Comparison of ENCODE assay signal across 1 cellular context in the genomic region with DNA sequence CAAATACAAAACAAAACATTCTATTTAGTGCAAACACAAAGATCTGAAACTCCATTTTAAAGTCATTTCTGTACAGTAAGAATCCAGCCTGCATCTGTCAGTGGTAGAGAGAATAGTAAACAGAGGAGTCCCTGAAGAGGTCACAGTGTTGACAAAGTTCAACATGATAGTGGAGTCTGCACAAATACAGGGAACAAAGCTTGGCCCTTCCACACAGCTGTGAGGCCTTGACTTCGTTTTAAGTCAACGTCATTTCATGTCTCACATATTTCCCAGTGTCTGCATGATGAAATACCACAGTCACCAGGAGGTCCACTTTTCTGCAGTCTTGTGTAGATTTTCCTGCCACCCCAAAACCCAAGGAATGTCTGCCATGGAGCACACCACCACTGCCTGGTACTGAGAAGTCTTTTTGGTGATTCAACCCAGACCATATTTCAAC.
TF ChIP-seq lines count a peak whose summit lies in the region.

No MANE protein-coding gene starts in this region.

TF ChIP-seq in HepG2, 621 proteins besides CTCF, POLR2A, EP300 and RAD21 (continued from another document and continues in another):
- TF ChIP-seq, protein P1, sequence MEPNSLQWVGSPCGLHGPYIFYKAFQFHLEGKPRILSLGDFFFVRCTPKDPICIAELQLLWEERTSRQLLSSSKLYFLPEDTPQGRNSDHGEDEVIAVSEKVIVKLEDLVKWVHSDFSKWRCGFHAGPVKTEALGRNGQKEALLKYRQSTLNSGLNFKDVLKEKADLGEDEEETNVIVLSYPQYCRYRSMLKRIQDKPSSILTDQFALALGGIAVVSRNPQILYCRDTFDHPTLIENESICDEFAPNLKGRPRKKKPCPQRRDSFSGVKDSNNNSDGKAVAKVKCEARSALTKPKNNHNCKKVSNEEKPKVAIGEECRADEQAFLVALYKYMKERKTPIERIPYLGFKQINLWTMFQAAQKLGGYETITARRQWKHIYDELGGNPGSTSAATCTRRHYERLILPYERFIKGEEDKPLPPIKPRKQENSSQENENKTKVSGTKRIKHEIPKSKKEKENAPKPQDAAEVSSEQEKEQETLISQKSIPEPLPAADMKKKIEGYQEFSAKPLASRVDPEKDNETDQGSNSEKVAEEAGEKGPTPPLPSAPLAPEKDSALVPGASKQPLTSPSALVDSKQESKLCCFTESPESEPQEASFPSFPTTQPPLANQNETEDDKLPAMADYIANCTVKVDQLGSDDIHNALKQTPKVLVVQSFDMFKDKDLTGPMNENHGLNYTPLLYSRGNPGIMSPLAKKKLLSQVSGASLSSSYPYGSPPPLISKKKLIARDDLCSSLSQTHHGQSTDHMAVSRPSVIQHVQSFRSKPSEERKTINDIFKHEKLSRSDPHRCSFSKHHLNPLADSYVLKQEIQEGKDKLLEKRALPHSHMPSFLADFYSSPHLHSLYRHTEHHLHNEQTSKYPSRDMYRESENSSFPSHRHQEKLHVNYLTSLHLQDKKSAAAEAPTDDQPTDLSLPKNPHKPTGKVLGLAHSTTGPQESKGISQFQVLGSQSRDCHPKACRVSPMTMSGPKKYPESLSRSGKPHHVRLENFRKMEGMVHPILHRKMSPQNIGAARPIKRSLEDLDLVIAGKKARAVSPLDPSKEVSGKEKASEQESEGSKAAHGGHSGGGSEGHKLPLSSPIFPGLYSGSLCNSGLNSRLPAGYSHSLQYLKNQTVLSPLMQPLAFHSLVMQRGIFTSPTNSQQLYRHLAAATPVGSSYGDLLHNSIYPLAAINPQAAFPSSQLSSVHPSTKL (CRISPR knock-in tag; IDR thresholded peaks at IDR 0.05) = peak; percentile 99
- TF ChIP-seq, protein P2, sequence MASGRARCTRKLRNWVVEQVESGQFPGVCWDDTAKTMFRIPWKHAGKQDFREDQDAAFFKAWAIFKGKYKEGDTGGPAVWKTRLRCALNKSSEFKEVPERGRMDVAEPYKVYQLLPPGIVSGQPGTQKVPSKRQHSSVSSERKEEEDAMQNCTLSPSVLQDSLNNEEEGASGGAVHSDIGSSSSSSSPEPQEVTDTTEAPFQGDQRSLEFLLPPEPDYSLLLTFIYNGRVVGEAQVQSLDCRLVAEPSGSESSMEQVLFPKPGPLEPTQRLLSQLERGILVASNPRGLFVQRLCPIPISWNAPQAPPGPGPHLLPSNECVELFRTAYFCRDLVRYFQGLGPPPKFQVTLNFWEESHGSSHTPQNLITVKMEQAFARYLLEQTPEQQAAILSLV (CRISPR knock-in tag; IDR thresholded peaks at IDR 0.05; ENCODE audit: borderline replicate concordance) = no peak
- TF ChIP-seq ZBTB25 (CRISPR knock-in tag; IDR thresholded peaks at IDR 0.05) (no peak; the same call in 1 of the 2 replicates), NFIC (IDR thresholded peaks at IDR 0.05; ENCODE audit: low read length) (peak; percentile 81; the same call in 1 of the 2 replicates), NR0B2 (CRISPR knock-in tag; IDR thresholded peaks at IDR 0.05) (no peak), NR2F1 (CRISPR knock-in tag; IDR thresholded peaks at IDR 0.05) (peak; percentile 91 to 93), FOXO1 (CRISPR knock-in tag; IDR thresholded peaks at IDR 0.05) (peak; percentile 95), MEF2D (CRISPR knock-in tag; IDR thresholded peaks at IDR 0.05) (no peak), CEBPB (IDR thresholded peaks at IDR 0.05; ENCODE audit: borderline replicate concordance, low read depth, low read length) (peak; percentile 81), ZNF143 (CRISPR knock-in tag; IDR thresholded peaks at IDR 0.05) (no peak), SP1 (IDR thresholded peaks at IDR 0.05) (no peak), SP1 (CRISPR knock-in tag; IDR thresholded peaks at IDR 0.05) (no peak), ZNF160 (CRISPR knock-in tag; IDR thresholded peaks at IDR 0.05) (0 out of 2 replicates have a peak, but pooled peaks have one; percentile 28), ZNF7 (CRISPR knock-in tag; IDR thresholded peaks at IDR 0.05) (no peak), REXO4 (CRISPR knock-in tag; IDR thresholded peaks at IDR 0.05; ENCODE audit: borderline replicate concordance) (no peak), ZNF543 (CRISPR knock-in tag; IDR thresholded peaks at IDR 0.05) (no peak), THAP11 (CRISPR knock-in tag; IDR thresholded peaks at IDR 0.05) (peak; percentile 75), NRL (CRISPR knock-in tag; IDR thresholded peaks at IDR 0.05; ENCODE audit: borderline replicate concordance) (no peak), PHF20 (CRISPR knock-in tag; IDR thresholded peaks at IDR 0.05) (no peak), TAF1 (CRISPR knock-in tag; IDR thresholded peaks at IDR 0.05) (no peak), KDM1A (CRISPR knock-in tag; IDR thresholded peaks at IDR 0.05) (no peak), ZNF660 (CRISPR knock-in tag; IDR thresholded peaks at IDR 0.05; ENCODE audit: borderline replicate concordance, low read depth) (no peak), THRA (CRISPR knock-in tag; IDR thresholded peaks at IDR 0.05; ENCODE audit: borderline replicate concordance) (peak; percentile 93; the same call in 1 of the 2 replicates), MLXIP (CRISPR knock-in tag; IDR thresholded peaks at IDR 0.05; ENCODE audit: borderline replicate concordance) (no peak), IRX3 (CRISPR knock-in tag; IDR thresholded peaks at IDR 0.05; ENCODE audit: borderline replicate concordance, low read depth) (no peak), YEATS4 (CRISPR knock-in tag; IDR thresholded peaks at IDR 0.05; ENCODE audit: borderline replicate concordance) (peak; percentile 71), NCOA2 (CRISPR knock-in tag; IDR thresholded peaks at IDR 0.05) (peak; percentile 92), FOSL1 (CRISPR knock-in tag; IDR thresholded peaks at IDR 0.05; ENCODE audit: borderline replicate concordance) (no peak), MZF1 (CRISPR knock-in tag; IDR thresholded peaks at IDR 0.05; ENCODE audit: borderline replicate concordance) (no peak), KDM5B (CRISPR knock-in tag; IDR thresholded peaks at IDR 0.05; ENCODE audit: borderline replicate concordance) (no peak), ARHGAP35 (CRISPR knock-in tag; IDR thresholded peaks at IDR 0.05; ENCODE audit: borderline replicate concordance) (no peak), FUBP1 (CRISPR knock-in tag; IDR thresholded peaks at IDR 0.05; ENCODE audit: borderline replicate concordance) (no peak), YY1 (IDR thresholded peaks at IDR 0.05; ENCODE audit: insufficient read depth, insufficient replicate concordance, low read depth, low read length) (no peak), ZNF274 (CRISPR knock-in tag; IDR thresholded peaks at IDR 0.05) (no peak), GPN1 (CRISPR knock-in tag; IDR thresholded peaks at IDR 0.05; ENCODE audit: borderline replicate concordance) (no peak), MAF1 (CRISPR knock-in tag; IDR thresholded peaks at IDR 0.05; ENCODE audit: borderline replicate concordance) (no peak), TAF15 (IDR thresholded peaks at IDR 0.05; ENCODE audit: low read depth, low read length, poor library complexity, severe bottlenecking) (no peak), ZIK1 (CRISPR knock-in tag; IDR thresholded peaks at IDR 0.05; ENCODE audit: borderline replicate concordance, low read depth) (no peak), ZNF292 (CRISPR knock-in tag; IDR thresholded peaks at IDR 0.05; ENCODE audit: borderline replicate concordance, low read depth) (peak; percentile 66; the same call in 1 of the 2 replicates), ZNF552 (CRISPR knock-in tag; IDR thresholded peaks at IDR 0.05; ENCODE audit: borderline replicate concordance) (no peak), ETV6 (CRISPR knock-in tag; conservative IDR thresholded peaks at IDR 0.05) (no peak)
- TF ChIP-seq, protein P3, sequence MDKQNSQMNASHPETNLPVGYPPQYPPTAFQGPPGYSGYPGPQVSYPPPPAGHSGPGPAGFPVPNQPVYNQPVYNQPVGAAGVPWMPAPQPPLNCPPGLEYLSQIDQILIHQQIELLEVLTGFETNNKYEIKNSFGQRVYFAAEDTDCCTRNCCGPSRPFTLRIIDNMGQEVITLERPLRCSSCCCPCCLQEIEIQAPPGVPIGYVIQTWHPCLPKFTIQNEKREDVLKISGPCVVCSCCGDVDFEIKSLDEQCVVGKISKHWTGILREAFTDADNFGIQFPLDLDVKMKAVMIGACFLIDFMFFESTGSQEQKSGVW (CRISPR knock-in tag; IDR thresholded peaks at IDR 0.05; ENCODE audit: borderline replicate concordance) = no peak
- TF ChIP-seq, protein P4, sequence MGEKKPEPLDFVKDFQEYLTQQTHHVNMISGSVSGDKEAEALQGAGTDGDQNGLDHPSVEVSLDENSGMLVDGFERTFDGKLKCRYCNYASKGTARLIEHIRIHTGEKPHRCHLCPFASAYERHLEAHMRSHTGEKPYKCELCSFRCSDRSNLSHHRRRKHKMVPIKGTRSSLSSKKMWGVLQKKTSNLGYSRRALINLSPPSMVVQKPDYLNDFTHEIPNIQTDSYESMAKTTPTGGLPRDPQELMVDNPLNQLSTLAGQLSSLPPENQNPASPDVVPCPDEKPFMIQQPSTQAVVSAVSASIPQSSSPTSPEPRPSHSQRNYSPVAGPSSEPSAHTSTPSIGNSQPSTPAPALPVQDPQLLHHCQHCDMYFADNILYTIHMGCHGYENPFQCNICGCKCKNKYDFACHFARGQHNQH (CRISPR knock-in tag; IDR thresholded peaks at IDR 0.05) = peak; percentile 90
- TF ChIP-seq, protein P5, sequence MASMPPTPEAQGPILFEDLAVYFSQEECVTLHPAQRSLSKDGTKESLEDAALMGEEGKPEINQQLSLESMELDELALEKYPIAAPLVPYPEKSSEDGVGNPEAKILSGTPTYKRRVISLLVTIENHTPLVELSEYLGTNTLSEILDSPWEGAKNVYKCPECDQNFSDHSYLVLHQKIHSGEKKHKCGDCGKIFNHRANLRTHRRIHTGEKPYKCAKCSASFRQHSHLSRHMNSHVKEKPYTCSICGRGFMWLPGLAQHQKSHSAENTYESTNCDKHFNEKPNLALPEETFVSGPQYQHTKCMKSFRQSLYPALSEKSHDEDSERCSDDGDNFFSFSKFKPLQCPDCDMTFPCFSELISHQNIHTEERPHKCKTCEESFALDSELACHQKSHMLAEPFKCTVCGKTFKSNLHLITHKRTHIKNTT (CRISPR knock-in tag; IDR thresholded peaks at IDR 0.05) = no peak
- TF ChIP-seq, protein P6, sequence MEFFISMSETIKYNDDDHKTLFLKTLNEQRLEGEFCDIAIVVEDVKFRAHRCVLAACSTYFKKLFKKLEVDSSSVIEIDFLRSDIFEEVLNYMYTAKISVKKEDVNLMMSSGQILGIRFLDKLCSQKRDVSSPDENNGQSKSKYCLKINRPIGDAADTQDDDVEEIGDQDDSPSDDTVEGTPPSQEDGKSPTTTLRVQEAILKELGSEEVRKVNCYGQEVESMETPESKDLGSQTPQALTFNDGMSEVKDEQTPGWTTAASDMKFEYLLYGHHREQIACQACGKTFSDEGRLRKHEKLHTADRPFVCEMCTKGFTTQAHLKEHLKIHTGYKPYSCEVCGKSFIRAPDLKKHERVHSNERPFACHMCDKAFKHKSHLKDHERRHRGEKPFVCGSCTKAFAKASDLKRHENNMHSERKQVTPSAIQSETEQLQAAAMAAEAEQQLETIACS (CRISPR knock-in tag; IDR thresholded peaks at IDR 0.05) = no peak
